In the genomic region with DNA sequence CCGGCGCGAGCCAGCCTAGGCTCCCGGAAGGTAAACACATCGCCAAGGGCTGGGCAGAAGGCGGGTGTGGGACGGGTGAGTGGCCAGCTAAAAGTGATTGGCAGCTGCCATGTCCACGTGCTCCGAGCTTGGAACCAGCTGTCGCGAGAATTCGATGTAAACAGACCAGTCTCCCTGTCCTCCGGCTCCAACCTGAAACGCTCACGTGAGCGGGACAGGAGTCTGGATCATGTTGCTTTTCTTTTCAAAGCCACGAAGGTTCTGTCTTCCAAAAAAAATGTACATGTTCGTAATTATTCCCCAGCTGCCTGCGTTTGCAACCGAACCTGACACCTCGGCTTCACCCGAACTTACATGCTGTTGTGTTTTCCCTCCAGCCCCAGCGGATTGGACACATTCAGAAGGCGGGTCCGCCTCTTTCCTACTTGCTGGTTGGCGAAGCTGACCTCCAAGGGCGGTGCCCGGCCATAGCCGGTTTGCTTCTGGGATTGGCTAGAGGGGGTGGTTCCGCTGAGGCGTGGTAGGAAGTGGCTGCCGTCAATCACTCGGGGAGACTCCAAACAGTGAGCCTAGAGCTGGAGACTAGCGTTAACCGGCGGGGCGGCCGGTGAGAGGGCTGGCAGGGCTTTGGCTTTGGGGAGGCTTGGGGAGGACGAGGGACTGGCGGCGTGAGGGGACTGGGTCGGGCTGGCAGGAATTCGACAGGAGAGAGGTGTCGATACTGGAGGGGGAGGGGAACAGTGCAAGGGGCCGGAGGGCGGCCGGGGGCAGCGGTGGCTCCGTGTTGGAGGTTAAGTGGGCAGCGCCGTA, we compare ENCODE assay signal across 8 cellular contexts. TPM values are rescaled to one million over a fixed set of nuclear protein-coding genes. Genes with fewer than 3 reads are reported as not detected.
DNase-seq lines count a peak whose midpoint lies in the region; ATAC-seq and TF ChIP-seq lines count a peak whose summit lies in the region.

A gene (plus strand): TSS at position 544 of the 810 bp plus-strand sequence.

- no peaks in the 10 kb centered on the region for H3K9me3 Mint-ChIP-seq in activated CD4-positive, alpha-beta T cell treated with anti-CD3 and anti-CD28 coated beads for 36 hours (ENCODE audit: low read depth)

- DNase-seq in Ammon's horn (ENCODE audit: low spot score) (peak; percentile 100), GM19238 (ENCODE audit: insufficient read length, low spot score) (peak; percentile 98), NCI-H524 (lab: John Stamatoyannopoulos, UW) (peak; percentile 99 to 100), colonic mucosa (peak; percentile 98)
- DNase-seq in activated CD4-positive, alpha-beta T cell treated with anti-CD3 and anti-CD28 coated beads for 36 hours: peak; percentile 98
- DNase-seq in stimulated activated CD4-positive, alpha-beta T cell treated with anti-CD3 and anti-CD28 coated beads, Interleukin-1b, Interleukin-23, amount 100 ng/mL, for 4 hours (ENCODE audit: low read depth in 2 of 2): peak; percentile 86 to 92

- peak within 1 kb of the TSS; percentile 95 for H3K4me3 Mint-ChIP-seq in activated CD4-positive, alpha-beta T cell treated with anti-CD3 and anti-CD28 coated beads for 36 hours

- no peaks in the 10 kb centered on the region for H3K36me3 Mint-ChIP-seq in activated CD4-positive, alpha-beta T cell treated with anti-CD3 and anti-CD28 coated beads for 36 hours (ENCODE audit: low read depth)

- no peaks in the 10 kb centered on the region for H3K9me3 ChIP-seq in colonic mucosa

- no peaks in the 10 kb centered on the region for H3K36me3 ChIP-seq in colonic mucosa

- H3K4me3 ChIP-seq in colonic mucosa: peak within 1 kb of the TSS; percentile 73

- H3K27me3 ChIP-seq in colonic mucosa (no peaks in the 10 kb centered on the region), layer of hippocampus (ENCODE audit: control insufficient read depth, insufficient read depth, low read length) (no peaks in the 10 kb centered on the region)

- H3K27me3 Mint-ChIP-seq in activated CD4-positive, alpha-beta T cell treated with anti-CD3 and anti-CD28 coated beads for 36 hours: no peaks in the 10 kb centered on the region

- H3K9ac ChIP-seq in colonic mucosa (ENCODE audit: low read depth in 2 of 2, low read length in 2 of 2): peak within 1 kb of the TSS; percentile 81 to 83

- intact Hi-C loops in activated CD4-positive, alpha-beta T cell treated with anti-CD3 and anti-CD28 coated beads for 36 hours (cut with DNase I, micrococcal nuclease): loop anchor here (1.0 to 2.0 kb wide), 8 partner anchors 77 to 1387 kb away; a partner anchor contains a TSS
- intact Hi-C loops in colonic mucosa (cut with DNase I): no loop called here

- CTCF ChIA-PET in activated CD4-positive, alpha-beta T cell treated with anti-CD3 and anti-CD28 coated beads for 36 hours (lab: Charles Lee): interaction anchor here (0.7 to 1.0 kb wide), 3 partner anchors 37 to 573 kb away, joined by 3 to 4 read pairs (median 3); a partner anchor contains a TSS

- ATAC-seq in HG03442 (IDR thresholded peaks at IDR 0.05; ENCODE audit: unreplicated experiment): peak; percentile 94
- peak; percentile 97 for ATAC-seq in activated CD4-positive, alpha-beta T cell treated with anti-CD3 and anti-CD28 coated beads for 36 hours

- peaks cover 16% of the 10 kb centered on the region for H3K4me1 Mint-ChIP-seq in activated CD4-positive, alpha-beta T cell treated with anti-CD3 and anti-CD28 coated beads for 36 hours

- H3K27ac ChIP-seq in colonic mucosa (peak within 1 kb of the TSS; percentile 73), layer of hippocampus (ENCODE audit: low read depth, low read length) (peak within 1 kb of the TSS; percentile 97)

- peak within 1 kb of the TSS; percentile 84 for H3K27ac Mint-ChIP-seq in activated CD4-positive, alpha-beta T cell treated with anti-CD3 and anti-CD28 coated beads for 36 hours

- POLR2A ChIA-PET in activated CD4-positive, alpha-beta T cell treated with anti-CD3 and anti-CD28 coated beads for 36 hours (lab: Charles Lee): interaction anchor here (0.6 to 2.0 kb wide), 5 partner anchors 77 to 285 kb away, joined by 3 to 8 read pairs (median 3); a partner anchor contains a TSS

- peaks cover 3% of the 10 kb centered on the region for H3K4me1 ChIP-seq in colonic mucosa

- no peak for TF ChIP-seq CTCF in colonic mucosa (IDR thresholded peaks at IDR 0.05)

RNA-seq across cellular contexts. Expression of the gene that starts here (rescaled TPM):
- 1 to 10 TPM; 7.2 to 7.5 TPM for total RNA-seq in activated CD4-positive, alpha-beta T cell treated with anti-CD3 and anti-CD28 coated beads for 36 hours
- total RNA-seq in colonic mucosa: 10 to 100 TPM; 11.0 to 17.8 TPM

Comparison
In these comparisons a context has a peak if more than half of its experiments do, and no peak if none do; other contexts are left out.
1. Peak in every context shown above with its lines: DNase-seq, ATAC-seq, H3K4me3 ChIP-seq and H3K27ac ChIP-seq.